14 cellular contexts compared by ENCODE assay signal in the genomic region with DNA sequence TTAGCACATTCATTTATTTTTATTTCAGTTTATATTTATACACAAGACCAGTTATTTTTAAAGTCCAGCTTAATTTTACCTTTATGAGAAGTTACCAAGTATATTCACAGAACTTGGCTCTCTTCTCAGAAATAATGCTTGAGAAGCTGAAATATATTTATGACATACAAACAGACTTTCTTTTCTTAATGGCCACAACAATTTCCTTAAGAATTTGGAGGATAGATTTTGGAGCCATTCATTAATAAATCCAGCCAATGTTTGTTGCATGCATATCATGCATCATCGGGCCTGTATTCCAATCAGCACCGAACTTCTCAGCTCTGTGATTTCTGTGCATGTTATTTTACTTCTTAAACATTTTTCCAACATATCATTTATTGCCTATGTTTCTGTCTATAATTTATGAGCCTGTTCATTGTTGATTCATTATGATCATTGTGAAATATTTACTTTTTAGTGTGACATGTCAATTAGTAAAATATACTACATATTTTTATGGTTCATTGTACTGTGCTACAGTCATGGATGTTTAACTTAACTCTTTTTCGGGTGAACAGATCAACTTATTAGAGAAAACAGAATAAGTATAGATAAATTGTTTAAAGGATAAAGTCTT. TPM values are rescaled to one million over a fixed set of nuclear protein-coding genes. Genes with fewer than 3 reads are reported as not detected.
DNase-seq lines count a peak whose midpoint lies in the region; ATAC-seq, FAIRE-seq and TF ChIP-seq lines count a peak whose summit lies in the region.
"Had no signal": no experiment of that assay in that cellular context is flagged by ENCODE, and none has a peak within 500 bp of the region (broad histone marks: within the 10 kb centered on the region; RNA-seq: fewer than 3 reads in every experiment).

No MANE protein-coding gene starts in this region.

- H3K27ac ChIP-seq in astrocyte (ENCODE audit: low read depth, low read length) (peak overlapping the region; percentile 18), subcutaneous abdominal adipose tissue (ENCODE audit: low read depth, low read length) (peak overlapping the region; percentile 91)

- ATAC-seq in HG03521 (IDR thresholded peaks at IDR 0.05; ENCODE audit: unreplicated experiment) = no peak
- ATAC-seq: left cardiac atrium had no signal

- H3K9ac ChIP-seq in astrocyte (ENCODE audit: low read length) (no peak overlapping the region), subcutaneous abdominal adipose tissue (ENCODE audit: low read length in 5 of 5) (no peak overlapping the region)

- peaks cover 54% of the 10 kb centered on the region for H3K79me2 ChIP-seq in astrocyte (ENCODE audit: insufficient read depth, low read length)

- H3K27me3 Mint-ChIP-seq in astrocyte (ENCODE audit: low read depth, unreplicated experiment) = no peaks in the 10 kb centered on the region

- H3K4me1 Mint-ChIP-seq in astrocyte (ENCODE audit: low read depth, unreplicated experiment) = peaks cover 13% of the 10 kb centered on the region

- H3K9me3 ChIP-seq in astrocyte (ENCODE audit: insufficient read depth, low read depth, low read length) = no peaks in the 10 kb centered on the region
- H3K9me3 ChIP-seq in subcutaneous abdominal adipose tissue (ENCODE audit: control insufficient read depth in 5 of 5, low read length in 5 of 5) = no peaks in the 10 kb centered on the region
- H3K9me3 ChIP-seq: thyroid gland had no signal

- peaks cover 23% of the 10 kb centered on the region for H3K4me1 ChIP-seq in astrocyte (ENCODE audit: insufficient read depth, low read length)
- H3K4me1 ChIP-seq in subcutaneous abdominal adipose tissue (ENCODE audit: control insufficient read depth in 5 of 5, insufficient read depth in 5 of 5, low read length in 5 of 5) = peaks cover 0 to 33% (median 30%) of the 10 kb centered on the region in 5 donors

- peak overlapping the region; percentile 91 for H3K4me2 ChIP-seq in astrocyte (ENCODE audit: low read length)

- TF ChIP-seq CTCF in astrocyte (IDR thresholded peaks at IDR 0.05; ENCODE audit: insufficient read depth, low read depth, low read length) = no peak

- FAIRE-seq in astrocyte (lab: Jason Lieb, UNC) (no peak), islet of Langerhans (lab: Jason Lieb, UNC) (peak; percentile 49)
- FAIRE-seq: D721Med, GM12892 had no signal

- H3K27me3 ChIP-seq in astrocyte (ENCODE audit: insufficient read depth, low read length) (no peaks in the 10 kb centered on the region), subcutaneous abdominal adipose tissue (ENCODE audit: control insufficient read depth in 5 of 5, insufficient read depth in 4 of 5, low read length in 5 of 5) (no peaks in the 10 kb centered on the region)
- H3K27me3 ChIP-seq: thyroid gland had no signal

- no peaks in the 10 kb centered on the region for H4K20me1 ChIP-seq in astrocyte (ENCODE audit: insufficient read depth, low read length)

- H3K36me3 ChIP-seq in astrocyte (ENCODE audit: insufficient read depth, low read length) (no peaks in the 10 kb centered on the region), subcutaneous abdominal adipose tissue (ENCODE audit: control insufficient read depth in 5 of 5, insufficient read depth in 5 of 5, low read length in 5 of 5) (no peaks in the 10 kb centered on the region)
- H3K36me3 ChIP-seq: thyroid gland had no signal

- peak; percentile 50 for DNase-seq in HT-29 (ENCODE audit: low spot score)
- DNase-seq in astrocyte (ENCODE audit: low read depth) = peak; percentile 8
- no peak for DNase-seq in iPS-NIHi7 (ENCODE audit: extremely low spot score)
- no peak for DNase-seq in DMS114 treated with DMSO at 0.1 percent for 48 hours (lab: John Stamatoyannopoulos, UW; ENCODE audit: unreplicated experiment)
- DNase-seq: left cardiac atrium, NCI-H1694, thyroid gland had no signal

- peak overlapping the region; percentile 48 for H3K27ac Mint-ChIP-seq in astrocyte (ENCODE audit: unreplicated experiment)

- H2AFZ ChIP-seq in astrocyte (ENCODE audit: low read depth, low read length) = no peak overlapping the region

- peak overlapping the region; percentile 99 for H3K4me3 Mint-ChIP-seq in astrocyte (ENCODE audit: unreplicated experiment)

- no peak overlapping the region for H3K4me3 ChIP-seq in astrocyte (ENCODE audit: insufficient read depth, low read depth, low read length)
- peak overlapping the region in 1 of 5 donors; percentile 12 for H3K4me3 ChIP-seq in subcutaneous abdominal adipose tissue (ENCODE audit: low read depth in 1 of 5, low read length in 5 of 5)
- H3K4me3 ChIP-seq: thyroid gland had no signal

- no peaks in the 10 kb centered on the region for H3K36me3 Mint-ChIP-seq in astrocyte (ENCODE audit: low read depth, unreplicated experiment)

- H3K9me3 Mint-ChIP-seq in astrocyte (ENCODE audit: unreplicated experiment) = no peaks in the 10 kb centered on the region

RNA-seq across cellular contexts. Expression of a gene that starts 3.5 kb away (rescaled TPM):
- 7.8 and 9.2 TPM in 2 replicates for total RNA-seq in HT-29 (2014; rRNA removed; shearing (Covaris generic))
- 33.4 and 39.4 TPM in 2 replicates for total RNA-seq in astrocyte
- total RNA-seq: activated CD8-positive, alpha-beta memory T cell treated with anti-CD3 and anti-CD28 coated beads for 36 hours; T-helper 2 cell treated with Interferon-gamma antibody and Interleukin-4, amounts not matched to agents 100 ng/mL and 5 ng/mL, for 36 hours had no signal

Comparison
In these comparisons a context has a peak if more than half of its experiments do, and no peak if none do; other contexts are left out.
1. DNase-seq: peak in HT-29 (single experiment) and astrocyte (single experiment); none in iPS-NIHi7 (single experiment) and DMS114 treated with DMSO at 0.1 percent for 48 hours (single experiment).